ENCODE assay signal across 23 cellular contexts in genomic region chr21:38300180-38300579, GRCh38. TPM values are rescaled to one million over a fixed set of nuclear protein-coding genes. Genes with fewer than 3 reads are reported as not detected.
DNase-seq lines count a peak whose midpoint lies in the region; ATAC-seq and TF ChIP-seq lines count a peak whose summit lies in the region.
"Had no signal": no experiment of that assay in that cellular context is flagged by ENCODE, and none has a peak within 500 bp of the region (broad histone marks: within the 10 kb centered on the region; RNA-seq: fewer than 3 reads in every experiment).

No MANE protein-coding gene starts in this region.

- H3K27ac ChIP-seq in CD4-positive, alpha-beta memory T cell (ENCODE audit: low read depth, low read length), result no peak overlapping the region
- H3K27ac ChIP-seq in A673 (ENCODE audit: low read depth, low read length, poor library complexity, severe bottlenecking), result no peak overlapping the region
- H3K27ac ChIP-seq: 22Rv1, coronary artery, gastroesophageal sphincter, KMS-11, lower lobe of right lung, psoas muscle, transverse colon had no signal

- no peak for TF ChIP-seq CTCF in mesothelial cell of epicardium (IDR thresholded peaks at IDR 0.05; ENCODE audit: unreplicated experiment)
- TF ChIP-seq CTCF in A673 (conservative IDR thresholded peaks at IDR 0.05; ENCODE audit: low read depth, low read length), result no peak
- no peak for TF ChIP-seq CTCF in lower leg skin (IDR thresholded peaks at IDR 0.05)

- DNase-seq in activated CD4-positive, alpha-beta T cell treated with anti-CD3 and anti-CD28 coated beads for 36 hours, result peak; percentile 16
- DNase-seq in activated CD4-positive, alpha-beta T cell treated with anti-CD3 and anti-CD28 coated beads, Interleukin-2, amount 50 U/mL, for 48 hours, result no peak
- DNase-seq in CD4-positive, alpha-beta memory T cell, result peak in 1 of 5 donors; percentile 20
- DNase-seq in activated naive CD8-positive, alpha-beta T cell treated with anti-CD3 and anti-CD28 coated beads, Interleukin-2, amount 10 ng/mL, durations not matched to agents 7 days and 5 days, result no peak
- DNase-seq in mesothelial cell of epicardium (ENCODE audit: low spot score in 2 of 2, unreplicated experiment in 2 of 2) (no peak), A673 (ENCODE audit: low spot score) (no peak), lower leg skin (ENCODE audit: low spot score in 2 of 2) (no peak), head of caudate nucleus (no peak)
- DNase-seq: activated CD4-positive, CD25-positive, alpha-beta regulatory T cell treated with anti-CD3 and anti-CD28 coated beads, Interleukin-2, amount 50 U/mL, for 72 hours; CD8-positive, alpha-beta memory T cell; DND-41; H7; lower lobe of right lung; NCI-H1105; psoas muscle; stimulated activated CD4-positive, alpha-beta T cell treated with anti-CD3 and anti-CD28 coated beads, Interleukin-12 subunit alpha, Interleukin-12 subunit beta, amount 100 ng/mL, for 4 hours; stimulated activated naive B cell treated with anti-CD40 and anti-IgM and Interleukin-4, amounts not matched to agents 10 μg/mL and 1 μg/mL and 100 μg/mL, for 72 hours; transverse colon had no signal

- H3K27me3 ChIP-seq in CD4-positive, alpha-beta memory T cell (ENCODE audit: insufficient read depth, low read length), result no peaks in the 10 kb centered on the region
- H3K27me3 ChIP-seq in A673 (replicated peaks; ENCODE audit: insufficient read depth, low read depth, low read length, poor library complexity), result peaks cover 56% of the 10 kb centered on the region
- H3K27me3 ChIP-seq: transverse colon had no signal

- intact Hi-C loops in activated CD4-positive, alpha-beta T cell treated with anti-CD3 and anti-CD28 coated beads for 36 hours (cut with DNase I, micrococcal nuclease), result loop anchor here in 1 of 2 experiments (5.0 kb wide), 1 partner anchor 53 kb away; no protein-coding TSS in a partner anchor
- intact Hi-C loops in CD4-positive, alpha-beta memory T cell (cut with micrococcal nuclease), result no loop called here
- intact Hi-C loops in A673 (cut with micrococcal nuclease; ENCODE audit: unreplicated experiment) (no loop called here), lower leg skin (cut with DNase I; ENCODE audit: low total_unique reads) (no loop called here), head of caudate nucleus (cut with DNase I) (no loop called here)

- H3K36me3 Mint-ChIP-seq in activated CD4-positive, alpha-beta T cell treated with anti-CD3 and anti-CD28 coated beads for 36 hours (ENCODE audit: low read depth), result no peaks in the 10 kb centered on the region
- no peaks in the 10 kb centered on the region for H3K36me3 Mint-ChIP-seq in CD4-positive, alpha-beta memory T cell
- peaks cover 1% of the 10 kb centered on the region for H3K36me3 Mint-ChIP-seq in activated naive CD8-positive, alpha-beta T cell treated with anti-CD3 and anti-CD28 coated beads, Interleukin-2, amount 10 ng/mL, durations not matched to agents 7 days and 5 days
- no peaks in the 10 kb centered on the region for H3K36me3 Mint-ChIP-seq in mesothelial cell of epicardium
- H3K36me3 Mint-ChIP-seq: CD8-positive, alpha-beta memory T cell; stimulated activated naive B cell treated with anti-CD40 and anti-IgM and Interleukin-4, amounts not matched to agents 10 μg/mL and 1 μg/mL and 100 μg/mL, for 72 hours had no signal

- H3K27ac Mint-ChIP-seq in activated CD4-positive, alpha-beta T cell treated with anti-CD3 and anti-CD28 coated beads for 36 hours, result peak overlapping the region; percentile 29
- H3K27ac Mint-ChIP-seq in CD4-positive, alpha-beta memory T cell, result peak overlapping the region; percentile 57 to 85 (median 72)
- H3K27ac Mint-ChIP-seq in activated naive CD8-positive, alpha-beta T cell treated with anti-CD3 and anti-CD28 coated beads, Interleukin-2, amount 10 ng/mL, durations not matched to agents 7 days and 5 days, result no peak overlapping the region
- H3K27ac Mint-ChIP-seq in mesothelial cell of epicardium, result peak overlapping the region; percentile 64
- H3K27ac Mint-ChIP-seq: CD8-positive, alpha-beta memory T cell; stimulated activated naive B cell treated with anti-CD40 and anti-IgM and Interleukin-4, amounts not matched to agents 10 μg/mL and 1 μg/mL and 100 μg/mL, for 72 hours had no signal

- no peak for TF ChIP-seq POLR2A in lower leg skin (IDR thresholded peaks at IDR 0.05)

- H3K9me3 Mint-ChIP-seq in activated CD4-positive, alpha-beta T cell treated with anti-CD3 and anti-CD28 coated beads for 36 hours (ENCODE audit: low read depth), result no peaks in the 10 kb centered on the region
- peaks cover 0 to 2% (median 0%) of the 10 kb centered on the region in 8 donors for H3K9me3 Mint-ChIP-seq in CD4-positive, alpha-beta memory T cell
- no peaks in the 10 kb centered on the region for H3K9me3 Mint-ChIP-seq in activated naive CD8-positive, alpha-beta T cell treated with anti-CD3 and anti-CD28 coated beads, Interleukin-2, amount 10 ng/mL, durations not matched to agents 7 days and 5 days
- H3K9me3 Mint-ChIP-seq in mesothelial cell of epicardium, result no peaks in the 10 kb centered on the region
- H3K9me3 Mint-ChIP-seq: stimulated activated naive B cell treated with anti-CD40 and anti-IgM and Interleukin-4, amounts not matched to agents 10 μg/mL and 1 μg/mL and 100 μg/mL, for 72 hours had no signal

- H3K27me3 Mint-ChIP-seq in activated CD4-positive, alpha-beta T cell treated with anti-CD3 and anti-CD28 coated beads for 36 hours, result peaks cover 3% of the 10 kb centered on the region
- H3K27me3 Mint-ChIP-seq in CD4-positive, alpha-beta memory T cell, result no peaks in the 10 kb centered on the region
- peaks cover 2% of the 10 kb centered on the region for H3K27me3 Mint-ChIP-seq in activated naive CD8-positive, alpha-beta T cell treated with anti-CD3 and anti-CD28 coated beads, Interleukin-2, amount 10 ng/mL, durations not matched to agents 7 days and 5 days
- no peaks in the 10 kb centered on the region for H3K27me3 Mint-ChIP-seq in mesothelial cell of epicardium (ENCODE audit: low read depth)
- H3K27me3 Mint-ChIP-seq: stimulated activated naive B cell treated with anti-CD40 and anti-IgM and Interleukin-4, amounts not matched to agents 10 μg/mL and 1 μg/mL and 100 μg/mL, for 72 hours had no signal

- peaks cover 12% of the 10 kb centered on the region for H3K4me1 ChIP-seq in CD4-positive, alpha-beta memory T cell (ENCODE audit: insufficient read depth, low read length)
- no peaks in the 10 kb centered on the region for H3K4me1 ChIP-seq in A673 (ENCODE audit: insufficient read depth, low read length, poor library complexity, severe bottlenecking)
- H3K4me1 ChIP-seq: psoas muscle had no signal

- BruUV-seq in A673 (replicated peaks; lab: Mats Ljungman, UMichigan), result no TSS peak

- H3K4me1 Mint-ChIP-seq in activated CD4-positive, alpha-beta T cell treated with anti-CD3 and anti-CD28 coated beads for 36 hours, result peaks cover 44% of the 10 kb centered on the region
- peaks cover 2 to 33% (median 16%) of the 10 kb centered on the region in 4 donors for H3K4me1 Mint-ChIP-seq in CD4-positive, alpha-beta memory T cell
- H3K4me1 Mint-ChIP-seq in activated naive CD8-positive, alpha-beta T cell treated with anti-CD3 and anti-CD28 coated beads, Interleukin-2, amount 10 ng/mL, durations not matched to agents 7 days and 5 days, result peaks cover 14% of the 10 kb centered on the region
- peaks cover 53% of the 10 kb centered on the region for H3K4me1 Mint-ChIP-seq in mesothelial cell of epicardium
- H3K4me1 Mint-ChIP-seq: CD8-positive, alpha-beta memory T cell; stimulated activated naive B cell treated with anti-CD40 and anti-IgM and Interleukin-4, amounts not matched to agents 10 μg/mL and 1 μg/mL and 100 μg/mL, for 72 hours had no signal

- no peaks in the 10 kb centered on the region for H3K9me3 ChIP-seq in CD4-positive, alpha-beta memory T cell (ENCODE audit: control insufficient read depth in 1 of 2, low read length in 2 of 2)
- no peaks in the 10 kb centered on the region for H3K9me3 ChIP-seq in A673 (ENCODE audit: low read depth, low read length, poor library complexity, severe bottlenecking)
- H3K9me3 ChIP-seq: gastroesophageal sphincter, lower lobe of right lung, psoas muscle, transverse colon had no signal

- WGBS in lower leg skin, 2 donors, result 53 to 63% methylated on average over 6 of the region's 6 CpGs

- H3K4me3 Mint-ChIP-seq in activated CD4-positive, alpha-beta T cell treated with anti-CD3 and anti-CD28 coated beads for 36 hours, result peak overlapping the region; percentile 43
- H3K4me3 Mint-ChIP-seq in CD4-positive, alpha-beta memory T cell, result peak overlapping the region; percentile 50 to 73 (median 68)
- peak overlapping the region; percentile 17 for H3K4me3 Mint-ChIP-seq in activated naive CD8-positive, alpha-beta T cell treated with anti-CD3 and anti-CD28 coated beads, Interleukin-2, amount 10 ng/mL, durations not matched to agents 7 days and 5 days
- no peak overlapping the region for H3K4me3 Mint-ChIP-seq in mesothelial cell of epicardium
- H3K4me3 Mint-ChIP-seq: CD8-positive, alpha-beta memory T cell; stimulated activated naive B cell treated with anti-CD40 and anti-IgM and Interleukin-4, amounts not matched to agents 10 μg/mL and 1 μg/mL and 100 μg/mL, for 72 hours had no signal

- no peak overlapping the region for H3K4me3 ChIP-seq in CD4-positive, alpha-beta memory T cell (ENCODE audit: low read length in 2 of 2)
- no peak overlapping the region for H3K4me3 ChIP-seq in A673 (ENCODE audit: low read depth, low read length, poor library complexity, severe bottlenecking)
- H3K4me3 ChIP-seq in lower leg skin (ENCODE audit: low read depth, poor library complexity, severe bottlenecking), result no peak overlapping the region
- H3K4me3 ChIP-seq: coronary artery, gastroesophageal sphincter, lower lobe of right lung, psoas muscle, transverse colon had no signal

- POLR2A ChIA-PET in activated CD4-positive, alpha-beta T cell treated with anti-CD3 and anti-CD28 coated beads for 36 hours (lab: Charles Lee), result no interaction called here
- POLR2A ChIA-PET in CD4-positive, alpha-beta memory T cell (lab: Charles Lee; ENCODE audit: partially characterized antibody), result interaction anchor here (0.9 to 1.1 kb wide), 2 partner anchors 8 to 23 kb away, joined by 3 to 4 read pairs; no protein-coding TSS in a partner anchor
- POLR2A ChIA-PET in activated naive CD8-positive, alpha-beta T cell treated with anti-CD3 and anti-CD28 coated beads, Interleukin-2, amount 10 ng/mL, durations not matched to agents 7 days and 5 days (lab: Charles Lee), result no interaction called here
- POLR2A ChIA-PET in A673 (lab: Charles Lee; ENCODE audit: low non-redundant PET), result no interaction called here

- ATAC-seq in activated CD4-positive, alpha-beta T cell treated with anti-CD3 and anti-CD28 coated beads for 36 hours, result peak; percentile 57
- no peak for ATAC-seq in activated naive CD8-positive, alpha-beta T cell treated with anti-CD3 and anti-CD28 coated beads, Interleukin-2, amount 10 ng/mL, durations not matched to agents 7 days and 5 days (ENCODE audit: low read depth)
- ATAC-seq: gastroesophageal sphincter; lower lobe of right lung; psoas muscle; stimulated activated naive B cell treated with anti-CD40 and anti-IgM and Interleukin-4, amounts not matched to agents 10 μg/mL and 1 μg/mL and 100 μg/mL, for 72 hours had no signal

- CTCF ChIA-PET in activated CD4-positive, alpha-beta T cell treated with anti-CD3 and anti-CD28 coated beads for 36 hours (lab: Charles Lee), result interaction anchor here (1.1 to 2.2 kb wide), 4 partner anchors 23 to 140 kb away, joined by 3 to 10 read pairs (median 4); no protein-coding TSS in a partner anchor
- CTCF ChIA-PET in CD4-positive, alpha-beta memory T cell (lab: Charles Lee; ENCODE audit: partially characterized antibody), result interaction anchor here (1.5 kb wide), 1 partner anchor 52 kb away, joined by 5 read pairs; no protein-coding TSS in a partner anchor
- CTCF ChIA-PET in A673 (lab: Charles Lee), result no interaction called here

- no peaks in the 10 kb centered on the region for H3K36me3 ChIP-seq in CD4-positive, alpha-beta memory T cell (ENCODE audit: insufficient read depth, low read length)
- H3K36me3 ChIP-seq in A673 (ENCODE audit: insufficient read depth, low read length, poor library complexity, severe bottlenecking), result no peaks in the 10 kb centered on the region
- H3K36me3 ChIP-seq: gastroesophageal sphincter, transverse colon had no signal

RNA-seq across cellular contexts. Expression of gene KCNJ15, which starts 43.4 kb away (rescaled TPM):
- under 1 TPM; 0.12 to 0.14 TPM for total RNA-seq in activated CD4-positive, alpha-beta T cell treated with anti-CD3 and anti-CD28 coated beads for 36 hours
- 1 to 10 TPM in 1 of 2 experiments, under 1 TPM in 1; 0.17 to 1.1 TPM for total RNA-seq in CD4-positive, alpha-beta memory T cell
- under 1 TPM; 0.47 to 0.55 TPM for polyA plus RNA-seq in CD4-positive, alpha-beta memory T cell
- not detected for total RNA-seq in activated naive CD8-positive, alpha-beta T cell treated with anti-CD3 and anti-CD28 coated beads, Interleukin-2, amount 10 ng/mL, durations not matched to agents 7 days and 5 days
- total RNA-seq in mesothelial cell of epicardium, result 0.70 to 1.9 TPM (median 1.1 TPM) in 3 replicates
- not detected in 2 replicates for total RNA-seq in A673 (2021)
- total RNA-seq in lower leg skin, result 10 to 100 TPM in 1 of 4 donors, 1 to 10 TPM in 3; 4.2 to 55.1 (median 7.3) TPM
- total RNA-seq: CD8-positive, alpha-beta memory T cell; H7; SK-MEL-5 had no signal
- polyA plus RNA-seq: CD8-positive, alpha-beta memory T cell had no signal
